In the genomic region with DNA sequence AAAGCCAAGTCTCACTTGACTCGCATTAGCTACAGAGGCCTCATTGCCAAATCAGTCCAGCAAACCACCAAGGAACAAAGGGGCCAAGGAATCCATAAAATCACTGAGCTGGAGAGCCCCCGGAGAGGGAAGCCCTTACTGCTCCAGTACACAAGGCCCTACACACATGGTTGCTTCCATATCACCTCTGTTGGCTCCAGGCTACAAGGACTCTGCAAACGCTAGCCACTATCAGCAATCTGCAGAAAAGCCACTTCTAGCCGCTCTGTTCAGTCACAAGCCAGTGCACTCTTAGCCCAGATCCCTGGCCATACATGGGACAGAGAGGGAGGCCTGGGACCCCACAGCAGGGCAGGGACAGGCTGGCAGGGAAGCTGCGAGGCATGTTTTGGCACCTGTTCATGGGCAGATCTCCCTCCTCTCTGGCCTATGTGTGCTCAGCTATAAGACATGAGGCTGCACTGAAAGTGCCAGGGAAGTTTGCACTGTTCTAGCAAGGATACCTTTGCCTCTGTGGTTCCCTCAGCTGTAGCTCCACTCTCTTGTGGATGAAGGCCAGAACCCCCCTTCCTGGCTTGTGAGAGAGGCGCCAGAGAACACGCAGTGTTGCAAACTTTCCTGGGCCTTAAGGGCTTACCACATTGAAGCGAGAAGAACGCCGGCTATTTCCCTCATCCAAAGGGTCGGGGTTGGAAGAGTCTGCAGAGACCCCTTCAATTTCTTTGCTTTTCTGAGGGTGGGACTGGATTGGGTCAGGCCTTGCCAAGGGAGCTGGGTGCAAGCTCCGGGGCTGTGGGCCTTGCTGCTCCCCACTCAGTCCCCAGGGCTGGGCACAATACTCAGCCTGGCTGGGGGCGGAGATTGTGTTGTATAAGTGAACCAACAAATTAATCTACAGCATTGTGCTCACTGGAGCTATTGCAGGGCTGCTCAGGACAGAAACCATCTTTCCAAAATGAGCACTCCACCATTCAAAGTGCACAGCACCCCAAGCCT, we compare ENCODE assay signal across 11 cellular contexts.
A peak's percentile ranks its signal among the peaks of the same experiment; 100 is the strongest.
DNase-seq lines count a peak whose midpoint lies in the region; ATAC-seq and TF ChIP-seq lines count a peak whose summit lies in the region.
"Had no signal": no experiment of that assay in that cellular context is flagged by ENCODE, and none has a peak within 500 bp of the region (broad histone marks: within the 10 kb centered on the region; RNA-seq: fewer than 3 reads in every experiment).

No MANE protein-coding gene starts in this region.

- H3K9me3 Mint-ChIP-seq in activated naive CD8-positive, alpha-beta T cell treated with anti-CD3 and anti-CD28 coated beads for 36 hours, result no peaks in the 10 kb centered on the region
- H3K9me3 Mint-ChIP-seq: activated naive CD4-positive, alpha-beta T cell treated with anti-CD3 and anti-CD28 coated beads, Interleukin-2, amount 10 ng/mL, durations not matched to agents 7 days and 5 days had no signal

- H3K27ac ChIP-seq in VCaP (peak overlapping the region; percentile 68), stomach smooth muscle (ENCODE audit: low read length) (peak overlapping the region; percentile 53)
- H3K27ac ChIP-seq: parathyroid adenoma had no signal

- H3K4me3 Mint-ChIP-seq in activated naive CD8-positive, alpha-beta T cell treated with anti-CD3 and anti-CD28 coated beads for 36 hours, result no peak overlapping the region
- H3K4me3 Mint-ChIP-seq: activated naive CD4-positive, alpha-beta T cell treated with anti-CD3 and anti-CD28 coated beads, Interleukin-2, amount 10 ng/mL, durations not matched to agents 7 days and 5 days had no signal

- H3K9ac ChIP-seq in stomach smooth muscle (ENCODE audit: low read length in 2 of 2), result no peak overlapping the region
- H3K9ac ChIP-seq: parathyroid adenoma had no signal

- peak; percentile 20 for DNase-seq in epithelial cell of proximal tubule (ENCODE audit: low read depth)
- peak; percentile 12 for DNase-seq in midbrain (lab: John Stamatoyannopoulos, UW)
- no peak for DNase-seq in NK-92 (lab: John Stamatoyannopoulos, UW; ENCODE audit: unreplicated experiment)
- no peak for DNase-seq in activated naive CD8-positive, alpha-beta T cell treated with anti-CD3 and anti-CD28 coated beads for 36 hours
- DNase-seq: activated CD4-positive, alpha-beta T cell treated with anti-CD3 and anti-CD28 coated beads, Interleukin-2, amount 50 U/mL, for 4 hours; activated naive CD4-positive, alpha-beta T cell treated with anti-CD3 and anti-CD28 coated beads, Interleukin-2, amount 10 ng/mL, durations not matched to agents 7 days and 5 days; NCI-H226 had no signal

- H3K9me3 ChIP-seq in stomach smooth muscle (ENCODE audit: control insufficient read depth in 2 of 2, low read length in 2 of 2), result no peaks in the 10 kb centered on the region

- no peaks in the 10 kb centered on the region for H3K27me3 ChIP-seq in stomach smooth muscle (ENCODE audit: control insufficient read depth in 1 of 2, insufficient read depth in 2 of 2, low read length in 2 of 2)

- H3K27ac Mint-ChIP-seq in activated naive CD8-positive, alpha-beta T cell treated with anti-CD3 and anti-CD28 coated beads for 36 hours, result no peak overlapping the region
- H3K27ac Mint-ChIP-seq: activated naive CD4-positive, alpha-beta T cell treated with anti-CD3 and anti-CD28 coated beads, Interleukin-2, amount 10 ng/mL, durations not matched to agents 7 days and 5 days had no signal

- no peaks in the 10 kb centered on the region for H3K27me3 Mint-ChIP-seq in activated naive CD8-positive, alpha-beta T cell treated with anti-CD3 and anti-CD28 coated beads for 36 hours
- H3K27me3 Mint-ChIP-seq: activated naive CD4-positive, alpha-beta T cell treated with anti-CD3 and anti-CD28 coated beads, Interleukin-2, amount 10 ng/mL, durations not matched to agents 7 days and 5 days had no signal

- H3K4me1 Mint-ChIP-seq in activated naive CD8-positive, alpha-beta T cell treated with anti-CD3 and anti-CD28 coated beads for 36 hours, result no peaks in the 10 kb centered on the region
- H3K4me1 Mint-ChIP-seq: activated naive CD4-positive, alpha-beta T cell treated with anti-CD3 and anti-CD28 coated beads, Interleukin-2, amount 10 ng/mL, durations not matched to agents 7 days and 5 days had no signal

- H3K36me3 ChIP-seq in stomach smooth muscle (ENCODE audit: control insufficient read depth in 2 of 2, insufficient read depth in 2 of 2, low read length in 2 of 2), result peaks cover 0 to 10% of the 10 kb centered on the region in 2 donors

- ATAC-seq in GM18502 (IDR thresholded peaks at IDR 0.05; ENCODE audit: poor library complexity, unreplicated experiment), result no peak

- H3K4me1 ChIP-seq in stomach smooth muscle (ENCODE audit: control insufficient read depth, insufficient read depth, low read length), result peaks cover 36% of the 10 kb centered on the region
- H3K4me1 ChIP-seq: parathyroid adenoma had no signal

- H3K36me3 Mint-ChIP-seq in activated naive CD8-positive, alpha-beta T cell treated with anti-CD3 and anti-CD28 coated beads for 36 hours, result no peaks in the 10 kb centered on the region
- H3K36me3 Mint-ChIP-seq: activated naive CD4-positive, alpha-beta T cell treated with anti-CD3 and anti-CD28 coated beads, Interleukin-2, amount 10 ng/mL, durations not matched to agents 7 days and 5 days had no signal

- H3K4me3 ChIP-seq in epithelial cell of proximal tubule (ENCODE audit: low read depth, low read length), result no peak overlapping the region
- H3K4me3 ChIP-seq in stomach smooth muscle (ENCODE audit: low read length in 2 of 2), result no peak overlapping the region

- no peak for TF ChIP-seq CTCF in VCaP (conservative IDR thresholded peaks at IDR 0.05)
- no peak for TF ChIP-seq CTCF in epithelial cell of proximal tubule (conservative IDR thresholded peaks at IDR 0.05; ENCODE audit: low read depth, low read length)

Comparison
In these comparisons a context has a peak if more than half of its experiments do, and no peak if none do; other contexts are left out.
1. DNase-seq: peak in epithelial cell of proximal tubule (single experiment) and midbrain (single experiment); none in NK-92 (single experiment) and activated naive CD8-positive, alpha-beta T cell treated with anti-CD3 and anti-CD28 coated beads for 36 hours (single experiment).